In genomic region chr13:76293346-76293745, GRCh38 we compare ENCODE assay signal across 15 cellular contexts.
DNase-seq lines count a peak whose midpoint lies in the region; ATAC-seq and TF ChIP-seq lines count a peak whose summit lies in the region.
"Had no signal": no experiment of that assay in that cellular context is flagged by ENCODE, and none has a peak within 500 bp of the region (broad histone marks: within the 10 kb centered on the region; RNA-seq: fewer than 3 reads in every experiment).

No MANE protein-coding gene starts in this region.

- no peaks in the 10 kb centered on the region for H4K20me1 ChIP-seq in mammary epithelial cell (ENCODE audit: insufficient read depth, low read length)

- intact Hi-C loops in mammary epithelial cell (cut with micrococcal nuclease): no loop called here

- WGBS in mammary epithelial cell (ENCODE audit: low coverage, missing lambda C conversion rate): 0% methylated on average over 1 of the region's 1 CpG

- DNase-seq in HCEC 1CT (peak; percentile 59), mammary epithelial cell (peak; percentile 60), kidney glomerular epithelial cell (lab: John Stamatoyannopoulos, UW) (peak; percentile 91), NCI-H510A (lab: John Stamatoyannopoulos, UW) (no peak), NCI-H748 (lab: John Stamatoyannopoulos, UW; ENCODE audit: unreplicated experiment) (no peak)
- DNase-seq: activated CD8-positive, alpha-beta memory T cell treated with anti-CD3 and anti-CD28 coated beads for 24 hours; activated naive CD4-positive, alpha-beta T cell treated with anti-CD3 and anti-CD28 coated beads, Interleukin-2, amount 10 ng/mL, durations not matched to agents 7 days and 5 days; effector CD4-positive, alpha-beta T cell; MM.1S; NCI-H446 treated with DMSO at 0.1 percent for 48 hours; small intestine; thyroid gland had no signal

- H3K79me2 ChIP-seq in ACC112 (ENCODE audit: control insufficient read depth, insufficient read depth, low read length, unreplicated experiment) (no peaks in the 10 kb centered on the region), mammary epithelial cell (ENCODE audit: insufficient read depth, low read length) (no peaks in the 10 kb centered on the region)

- H3K27me3 ChIP-seq in ACC112 (ENCODE audit: insufficient read depth, low read length): no peaks in the 10 kb centered on the region
- H3K27me3 ChIP-seq in mammary epithelial cell (ENCODE audit: insufficient read depth, low read length): no peaks in the 10 kb centered on the region
- H3K27me3 ChIP-seq: thyroid gland had no signal

- ATAC-seq in GM21360 (IDR thresholded peaks at IDR 0.05; ENCODE audit: unreplicated experiment): no peak
- no peak for ATAC-seq in GM18519 (IDR thresholded peaks at IDR 0.05; ENCODE audit: low FRiP score, unreplicated experiment)

- peaks cover 16% of the 10 kb centered on the region for H3K4me1 ChIP-seq in ACC112 (ENCODE audit: control insufficient read depth, insufficient read depth, low read length, unreplicated experiment)
- H3K4me1 ChIP-seq in mammary epithelial cell (ENCODE audit: insufficient read depth, low read length): no peaks in the 10 kb centered on the region
- H3K4me1 ChIP-seq: thyroid gland had no signal

- BruUV-seq in mammary epithelial cell (replicated peaks; lab: Mats Ljungman, UMichigan): no TSS peak

- CTCF ChIA-PET in mammary epithelial cell (lab: Charles Lee; ENCODE audit: low non-redundant PET): no interaction called here

- no peaks in the 10 kb centered on the region for H3K9me3 ChIP-seq in mammary epithelial cell (replicated peaks; ENCODE audit: insufficient read depth, low read length)
- H3K9me3 ChIP-seq: thyroid gland had no signal

- in situ Hi-C loops in mammary epithelial cell (cut with MboI; ENCODE audit: low sequenced_read_pairs in 2 of 2): no loop called here

- dilution Hi-C loops in mammary epithelial cell (cut with HindIII; ENCODE audit: low sequenced_read_pairs): no loop called here

- TF ChIP-seq CTCF in mammary epithelial cell (conservative IDR thresholded peaks at IDR 0.05 in 1 of 2, IDR thresholded peaks at IDR 0.05 in 1 of 2; ENCODE audit: extremely low read depth in 1 of 2, insufficient read depth in 1 of 2, low read depth in 1 of 2, low read length in 2 of 2): no peak

- H2AFZ ChIP-seq in ACC112 (ENCODE audit: low read length, unreplicated experiment) (peak overlapping the region; percentile 32), mammary epithelial cell (ENCODE audit: low read depth, low read length) (no peak overlapping the region)

- H3K9ac ChIP-seq in mammary epithelial cell (ENCODE audit: insufficient read depth, low read length): no peak overlapping the region

- peak overlapping the region; percentile 89 for H3K27ac ChIP-seq in ACC112 (ENCODE audit: low read depth, low read length)
- H3K27ac ChIP-seq in mammary epithelial cell (ENCODE audit: insufficient read depth, low read depth, low read length): peak overlapping the region; percentile 51
- H3K27ac ChIP-seq: thyroid gland had no signal

- H3K4me3 ChIP-seq in ACC112 (ENCODE audit: low read depth, low read length) (peak overlapping the region; percentile 37; the same call in 1 of the 2 replicates), mammary epithelial cell (replicated peaks in 1 of 3; ENCODE audit: insufficient read depth in 1 of 3, low read depth in 2 of 3, low read length in 3 of 3) (no peak overlapping the region)
- H3K4me3 ChIP-seq: thyroid gland had no signal

- H3K36me3 ChIP-seq in ACC112 (ENCODE audit: insufficient read depth, low read length) (no peaks in the 10 kb centered on the region), mammary epithelial cell (ENCODE audit: insufficient read depth, low read length) (no peaks in the 10 kb centered on the region)
- H3K36me3 ChIP-seq: thyroid gland had no signal

- H3K4me2 ChIP-seq in mammary epithelial cell (ENCODE audit: insufficient read depth, low read depth, low read length): no peak overlapping the region

Comparison
In these comparisons a context has a peak if more than half of its experiments do, and no peak if none do; other contexts are left out.
1. DNase-seq: peak in HCEC 1CT (single experiment), mammary epithelial cell (single experiment) and kidney glomerular epithelial cell (single experiment); none in NCI-H510A (single experiment) and NCI-H748 (single experiment).